7 cellular contexts compared by ENCODE assay signal in genomic region chr17:64791691-64792090, GRCh38.
DNase-seq lines count a peak whose midpoint lies in the region; ATAC-seq and TF ChIP-seq lines count a peak whose summit lies in the region.
"Not testable (repeated sequence)": the region's sequence is repeated elsewhere in the genome, so short reads cannot be mapped to it uniquely, and the experiment has no call there.

No MANE protein-coding gene starts in this region.

- H3K9me3 Mint-ChIP-seq in activated CD4-positive, alpha-beta memory T cell treated with anti-CD3 and anti-CD28 coated beads, Interleukin-2, amount 10 ng/mL, durations not matched to agents 7 days and 5 days; activated naive CD4-positive, alpha-beta T cell treated with anti-CD3 and anti-CD28 coated beads, Interleukin-2, amount 10 ng/mL, durations not matched to agents 7 days and 5 days; endothelial cell (ENCODE audit: unreplicated experiment); nephron progenitor cell; stimulated activated effector memory CD8-positive, alpha-beta T cell treated with anti-CD3 and anti-CD28 coated beads, Interleukin-12 subunit alpha, Interleukin-12 subunit beta, amount 100 ng/mL, for 72 hours: not testable (repeated sequence)

- H3K27me3 ChIP-seq in BLaER1 treated with 17β-estradiol and CSF1 and Interleukin-3, amounts not matched to agents 10 nM and 100 nM; RWPE2 (ENCODE audit: insufficient read depth, poor library complexity, severe bottlenecking): not testable (repeated sequence)

- peaks cover 35% of the 10 kb centered on the region for H3K4me1 Mint-ChIP-seq in activated CD4-positive, alpha-beta memory T cell treated with anti-CD3 and anti-CD28 coated beads, Interleukin-2, amount 10 ng/mL, durations not matched to agents 7 days and 5 days
- peaks cover 35% of the 10 kb centered on the region for H3K4me1 Mint-ChIP-seq in activated naive CD4-positive, alpha-beta T cell treated with anti-CD3 and anti-CD28 coated beads, Interleukin-2, amount 10 ng/mL, durations not matched to agents 7 days and 5 days
- peaks cover 31% of the 10 kb centered on the region for H3K4me1 Mint-ChIP-seq in endothelial cell (ENCODE audit: unreplicated experiment)
- H3K4me1 Mint-ChIP-seq in nephron progenitor cell = peaks cover 17% of the 10 kb centered on the region
- H3K4me1 Mint-ChIP-seq in stimulated activated effector memory CD8-positive, alpha-beta T cell treated with anti-CD3 and anti-CD28 coated beads, Interleukin-12 subunit alpha, Interleukin-12 subunit beta, amount 100 ng/mL, for 72 hours = peaks cover 30% of the 10 kb centered on the region

- peaks cover 35% of the 10 kb centered on the region for H3K36me3 Mint-ChIP-seq in activated CD4-positive, alpha-beta memory T cell treated with anti-CD3 and anti-CD28 coated beads, Interleukin-2, amount 10 ng/mL, durations not matched to agents 7 days and 5 days (ENCODE audit: low read depth)
- peaks cover 22% of the 10 kb centered on the region for H3K36me3 Mint-ChIP-seq in activated naive CD4-positive, alpha-beta T cell treated with anti-CD3 and anti-CD28 coated beads, Interleukin-2, amount 10 ng/mL, durations not matched to agents 7 days and 5 days
- peaks cover 17% of the 10 kb centered on the region for H3K36me3 Mint-ChIP-seq in endothelial cell (ENCODE audit: low read depth, unreplicated experiment)
- H3K36me3 Mint-ChIP-seq in nephron progenitor cell (ENCODE audit: low read depth) = not testable (repeated sequence)
- H3K36me3 Mint-ChIP-seq in stimulated activated effector memory CD8-positive, alpha-beta T cell treated with anti-CD3 and anti-CD28 coated beads, Interleukin-12 subunit alpha, Interleukin-12 subunit beta, amount 100 ng/mL, for 72 hours = peaks cover 28% of the 10 kb centered on the region

- peaks cover 0 to 41% (median 15%) of the 10 kb centered on the region in 11 experiments; a peak in 15 of 22 replicates for H3K36me3 ChIP-seq in BLaER1 treated with 17β-estradiol and CSF1 and Interleukin-3, amounts not matched to agents 10 nM and 100 nM
- not testable (repeated sequence) for H3K36me3 ChIP-seq in RWPE2 (ENCODE audit: low read depth)

- peak overlapping the region; percentile 60 for H3K27ac Mint-ChIP-seq in activated CD4-positive, alpha-beta memory T cell treated with anti-CD3 and anti-CD28 coated beads, Interleukin-2, amount 10 ng/mL, durations not matched to agents 7 days and 5 days
- peak overlapping the region; percentile 56 for H3K27ac Mint-ChIP-seq in activated naive CD4-positive, alpha-beta T cell treated with anti-CD3 and anti-CD28 coated beads, Interleukin-2, amount 10 ng/mL, durations not matched to agents 7 days and 5 days
- H3K27ac Mint-ChIP-seq in endothelial cell (ENCODE audit: unreplicated experiment) = peak overlapping the region; percentile 72
- peak overlapping the region; percentile 64 for H3K27ac Mint-ChIP-seq in nephron progenitor cell
- peak overlapping the region; percentile 70 for H3K27ac Mint-ChIP-seq in stimulated activated effector memory CD8-positive, alpha-beta T cell treated with anti-CD3 and anti-CD28 coated beads, Interleukin-12 subunit alpha, Interleukin-12 subunit beta, amount 100 ng/mL, for 72 hours

- not testable (repeated sequence) for H3K4me3 Mint-ChIP-seq in activated CD4-positive, alpha-beta memory T cell treated with anti-CD3 and anti-CD28 coated beads, Interleukin-2, amount 10 ng/mL, durations not matched to agents 7 days and 5 days; activated naive CD4-positive, alpha-beta T cell treated with anti-CD3 and anti-CD28 coated beads, Interleukin-2, amount 10 ng/mL, durations not matched to agents 7 days and 5 days; nephron progenitor cell; stimulated activated effector memory CD8-positive, alpha-beta T cell treated with anti-CD3 and anti-CD28 coated beads, Interleukin-12 subunit alpha, Interleukin-12 subunit beta, amount 100 ng/mL, for 72 hours
- H3K4me3 Mint-ChIP-seq in endothelial cell (ENCODE audit: unreplicated experiment) = peak overlapping the region; percentile 83

- H3K9me3 ChIP-seq in BLaER1 treated with 17β-estradiol and CSF1 and Interleukin-3, amounts not matched to agents 10 nM and 100 nM (replicated peaks in 1 of 11); RWPE2 (ENCODE audit: severe bottlenecking): not testable (repeated sequence)

- peak overlapping the region; percentile 76 to 95 (median 87) for H3K4me2 ChIP-seq in BLaER1 treated with 17β-estradiol and CSF1 and Interleukin-3, amounts not matched to agents 10 nM and 100 nM

- peak overlapping the region in 5 of 11 experiments; percentile 42 to 91 (median 82); a peak in 8 of 22 replicates for H3K27ac ChIP-seq in BLaER1 treated with 17β-estradiol and CSF1 and Interleukin-3, amounts not matched to agents 10 nM and 100 nM
- peak overlapping the region; percentile 73 for H3K27ac ChIP-seq in RWPE2 (ENCODE audit: poor library complexity, severe bottlenecking)

- H4K20me1 ChIP-seq in BLaER1 treated with 17β-estradiol and CSF1 and Interleukin-3, amounts not matched to agents 10 nM and 100 nM = not testable (repeated sequence)

- peaks cover 63 to 92% (median 87%) of the 10 kb centered on the region in 10 experiments for H3K4me1 ChIP-seq in BLaER1 treated with 17β-estradiol and CSF1 and Interleukin-3, amounts not matched to agents 10 nM and 100 nM
- H3K4me1 ChIP-seq in RWPE2 (ENCODE audit: insufficient read depth, poor library complexity, severe bottlenecking) = peaks cover 23% of the 10 kb centered on the region

- TF ChIP-seq CTCF in RWPE2 (IDR thresholded peaks at IDR 0.05; ENCODE audit: poor library complexity, severe bottlenecking); endothelial cell (IDR thresholded peaks at IDR 0.05; ENCODE audit: unreplicated experiment); nephron progenitor cell (IDR thresholded peaks at IDR 0.05): not testable (repeated sequence)

- CTCF ChIA-PET in activated CD4-positive, alpha-beta memory T cell treated with anti-CD3 and anti-CD28 coated beads, Interleukin-2, amount 10 ng/mL, durations not matched to agents 7 days and 5 days (lab: Charles Lee); activated naive CD4-positive, alpha-beta T cell treated with anti-CD3 and anti-CD28 coated beads, Interleukin-2, amount 10 ng/mL, durations not matched to agents 7 days and 5 days (lab: Charles Lee): not testable (repeated sequence)

- peak overlapping the region in 3 of 11 experiments; percentile 10 to 77 (median 27); a peak in 2 of 22 replicates for H3K9ac ChIP-seq in BLaER1 treated with 17β-estradiol and CSF1 and Interleukin-3, amounts not matched to agents 10 nM and 100 nM

- peak; percentile 17 for DNase-seq in RWPE2 (ENCODE audit: low spot score)
- DNase-seq in activated CD4-positive, alpha-beta memory T cell treated with anti-CD3 and anti-CD28 coated beads, Interleukin-2, amount 10 ng/mL, durations not matched to agents 7 days and 5 days; activated naive CD4-positive, alpha-beta T cell treated with anti-CD3 and anti-CD28 coated beads, Interleukin-2, amount 10 ng/mL, durations not matched to agents 7 days and 5 days; endothelial cell (ENCODE audit: low spot score); nephron progenitor cell; stimulated activated effector memory CD8-positive, alpha-beta T cell treated with anti-CD3 and anti-CD28 coated beads, Interleukin-12 subunit alpha, Interleukin-12 subunit beta, amount 100 ng/mL, for 72 hours (ENCODE audit: low spot score in 2 of 2): not testable (repeated sequence)

- H3K27me3 Mint-ChIP-seq in activated CD4-positive, alpha-beta memory T cell treated with anti-CD3 and anti-CD28 coated beads, Interleukin-2, amount 10 ng/mL, durations not matched to agents 7 days and 5 days; activated naive CD4-positive, alpha-beta T cell treated with anti-CD3 and anti-CD28 coated beads, Interleukin-2, amount 10 ng/mL, durations not matched to agents 7 days and 5 days; endothelial cell (ENCODE audit: unreplicated experiment); nephron progenitor cell (ENCODE audit: low read depth, poor library complexity): not testable (repeated sequence)

- ATAC-seq in RWPE2 (ENCODE audit: low read depth); stimulated activated effector memory CD8-positive, alpha-beta T cell treated with anti-CD3 and anti-CD28 coated beads, Interleukin-12 subunit alpha, Interleukin-12 subunit beta, amount 100 ng/mL, for 72 hours: not testable (repeated sequence)

- H3K4me3 ChIP-seq in BLaER1 treated with 17β-estradiol and CSF1 and Interleukin-3, amounts not matched to agents 10 nM and 100 nM; RWPE2 (ENCODE audit: severe bottlenecking): not testable (repeated sequence)

- POLR2A ChIA-PET in activated CD4-positive, alpha-beta memory T cell treated with anti-CD3 and anti-CD28 coated beads, Interleukin-2, amount 10 ng/mL, durations not matched to agents 7 days and 5 days (lab: Charles Lee) = not testable (repeated sequence)
